ENCODE assay signal across 1 cellular context in genomic region chr11:68012843-68013610, GRCh38.
A peak's percentile ranks its signal among the peaks of the same experiment; 100 is the strongest.
TF ChIP-seq lines count a peak whose summit lies in the region.

No MANE protein-coding gene starts in this region.

TF ChIP-seq in SK-N-SH, 30 proteins besides CTCF, POLR2A, EP300 and RAD21 (continued from another document):
- TF ChIP-seq USF1 (IDR thresholded peaks at IDR 0.05; ENCODE audit: borderline replicate concordance, low read depth) (no peak), SIN3A (IDR thresholded peaks at IDR 0.05; ENCODE audit: borderline replicate concordance, low read depth, low read length) (peak; percentile 40; the same call in 1 of the 2 replicates), FOXJ3 (CRISPR knock-in tag; IDR thresholded peaks at IDR 0.05) (no peak), RXRA (IDR thresholded peaks at IDR 0.05; ENCODE audit: borderline replicate concordance, low read depth) (peak; percentile 90; the same call in 1 of the 2 replicates)
